In genomic region chr9:76877961-76878360, GRCh38 we compare ENCODE assay signal across 19 cellular contexts. TPM values are rescaled to one million over a fixed set of nuclear protein-coding genes. Genes with fewer than 3 reads are reported as not detected.
"Had no signal": no experiment of that assay in that cellular context is flagged by ENCODE, and none has a peak within 500 bp of the region (broad histone marks: within the 10 kb centered on the region; RNA-seq: fewer than 3 reads in every experiment).

No MANE protein-coding gene starts in this region.

- H3K4me3 Mint-ChIP-seq: activated CD4-positive, alpha-beta memory T cell treated with anti-CD3 and anti-CD28 coated beads, Interleukin-2, amount 10 ng/mL, durations not matched to agents 7 days and 5 days; activated CD4-positive, alpha-beta T cell treated with anti-CD3 and anti-CD28 coated beads for 36 hours; activated naive CD8-positive, alpha-beta T cell treated with anti-CD3 and anti-CD28 coated beads for 36 hours; naive thymus-derived CD4-positive, alpha-beta T cell had no signal

- H3K27ac Mint-ChIP-seq: activated CD4-positive, alpha-beta memory T cell treated with anti-CD3 and anti-CD28 coated beads, Interleukin-2, amount 10 ng/mL, durations not matched to agents 7 days and 5 days; activated CD4-positive, alpha-beta T cell treated with anti-CD3 and anti-CD28 coated beads for 36 hours; activated naive CD8-positive, alpha-beta T cell treated with anti-CD3 and anti-CD28 coated beads for 36 hours; naive thymus-derived CD4-positive, alpha-beta T cell; progenitor cell of endocrine pancreas had no signal

- ATAC-seq: activated CD4-positive, alpha-beta T cell treated with anti-CD3 and anti-CD28 coated beads for 36 hours; left cardiac atrium; naive thymus-derived CD4-positive, alpha-beta T cell; right lobe of liver had no signal

- DNase-seq: activated CD4-positive, alpha-beta memory T cell treated with anti-CD3 and anti-CD28 coated beads, Interleukin-2, amount 10 ng/mL, durations not matched to agents 7 days and 5 days; activated CD4-positive, alpha-beta T cell treated with anti-CD3 and anti-CD28 coated beads for 36 hours; activated gamma-delta T cell; activated naive CD8-positive, alpha-beta T cell treated with anti-CD3 and anti-CD28 coated beads for 36 hours; activated T-cell treated with anti-CD3 and anti-CD28 coated beads, Interleukin-2, amount 50 U/mL, for 48 hours; effector CD4-positive, alpha-beta T cell; hypothalamus; left cardiac atrium; midbrain; naive thymus-derived CD4-positive, alpha-beta T cell; right lobe of liver; stimulated activated naive CD4-positive, alpha-beta T cell; T1000; thyroid gland; WERI-Rb-1 had no signal

- H3K9me3 Mint-ChIP-seq: activated CD4-positive, alpha-beta memory T cell treated with anti-CD3 and anti-CD28 coated beads, Interleukin-2, amount 10 ng/mL, durations not matched to agents 7 days and 5 days; activated naive CD8-positive, alpha-beta T cell treated with anti-CD3 and anti-CD28 coated beads for 36 hours had no signal

- H3K36me3 ChIP-seq: cardiac muscle cell, right lobe of liver, thyroid gland, WERI-Rb-1 had no signal

- H3K27ac ChIP-seq: cardiac muscle cell, epithelial cell of prostate, right lobe of liver, thyroid gland, WERI-Rb-1 had no signal

- H3K4me3 ChIP-seq: cardiac muscle cell, lung, right lobe of liver, thyroid gland had no signal

- H3K4me1 ChIP-seq: right lobe of liver, thyroid gland had no signal

- H3K4me1 Mint-ChIP-seq: activated CD4-positive, alpha-beta memory T cell treated with anti-CD3 and anti-CD28 coated beads, Interleukin-2, amount 10 ng/mL, durations not matched to agents 7 days and 5 days; activated CD4-positive, alpha-beta T cell treated with anti-CD3 and anti-CD28 coated beads for 36 hours; activated naive CD8-positive, alpha-beta T cell treated with anti-CD3 and anti-CD28 coated beads for 36 hours; naive thymus-derived CD4-positive, alpha-beta T cell had no signal

- H3K27me3 ChIP-seq: cardiac muscle cell, right lobe of liver, thyroid gland had no signal

- H3K9me3 ChIP-seq: right lobe of liver, thyroid gland had no signal

RNA-seq across cellular contexts. Expression of gene PRUNE2, which starts 28.0 kb away (rescaled TPM):
- polyA plus RNA-seq: naive thymus-derived CD4-positive, alpha-beta T cell had no signal
